ENCODE assay signal across 26 cellular contexts in genomic region chr18:52313213-52313612, GRCh38. TPM values are rescaled to one million over a fixed set of nuclear protein-coding genes. Genes with fewer than 3 reads are reported as not detected.
DNase-seq lines count a peak whose midpoint lies in the region; FAIRE-seq and TF ChIP-seq lines count a peak whose summit lies in the region.
"Had no signal": no experiment of that assay in that cellular context is flagged by ENCODE, and none has a peak within 500 bp of the region (broad histone marks: within the 10 kb centered on the region; RNA-seq: fewer than 3 reads in every experiment).

No MANE protein-coding gene starts in this region.

- H3K4me3 Mint-ChIP-seq in astrocyte (ENCODE audit: unreplicated experiment): no peak overlapping the region
- H3K4me3 Mint-ChIP-seq: activated CD4-positive, alpha-beta memory T cell treated with anti-CD3 and anti-CD28 coated beads for 36 hours; activated naive CD4-positive, alpha-beta T cell treated with anti-CD3 and anti-CD28 coated beads, Interleukin-2, amount 50 U/mL, for 24 hours; activated T-helper 17 cell treated with anti-CD3 and anti-CD28 coated beads, Interleukin-2, amount 50 U/mL, for 72 hours; HFFc6; neural crest cell; stimulated activated effector memory CD8-positive, alpha-beta T cell treated with anti-CD3 and anti-CD28 coated beads, Interleukin-12 subunit alpha, Interleukin-12 subunit beta, amount 100 ng/mL, for 72 hours had no signal

- H3K9me3 Mint-ChIP-seq in astrocyte (ENCODE audit: unreplicated experiment): peaks cover 4% of the 10 kb centered on the region
- H3K9me3 Mint-ChIP-seq: activated naive CD4-positive, alpha-beta T cell treated with anti-CD3 and anti-CD28 coated beads, Interleukin-2, amount 50 U/mL, for 24 hours; neural crest cell had no signal

- no peak overlapping the region for H3K9ac ChIP-seq in astrocyte (ENCODE audit: low read length)
- H3K9ac ChIP-seq: parathyroid adenoma had no signal

- TF ChIP-seq CTCF in astrocyte (IDR thresholded peaks at IDR 0.05; ENCODE audit: insufficient read depth, low read depth, low read length): no peak
- TF ChIP-seq CTCF in hepatocyte (IDR thresholded peaks at IDR 0.05; ENCODE audit: poor library complexity): no peak

- no peaks in the 10 kb centered on the region for H3K36me3 ChIP-seq in astrocyte (ENCODE audit: insufficient read depth, low read length)
- H3K36me3 ChIP-seq in hepatocyte (replicated peaks; ENCODE audit: insufficient read depth, low read depth): no peaks in the 10 kb centered on the region
- H3K36me3 ChIP-seq: right lobe of liver had no signal

- H3K4me1 Mint-ChIP-seq in astrocyte (ENCODE audit: low read depth, unreplicated experiment): peaks cover 32% of the 10 kb centered on the region
- H3K4me1 Mint-ChIP-seq: activated naive CD4-positive, alpha-beta T cell treated with anti-CD3 and anti-CD28 coated beads, Interleukin-2, amount 50 U/mL, for 24 hours; activated T-helper 17 cell treated with anti-CD3 and anti-CD28 coated beads, Interleukin-2, amount 50 U/mL, for 72 hours; stimulated activated effector memory CD8-positive, alpha-beta T cell treated with anti-CD3 and anti-CD28 coated beads, Interleukin-12 subunit alpha, Interleukin-12 subunit beta, amount 100 ng/mL, for 72 hours had no signal

- H3K9me3 ChIP-seq in astrocyte (ENCODE audit: insufficient read depth, low read depth, low read length) (peaks cover 2% of the 10 kb centered on the region), hepatocyte (ENCODE audit: low read depth) (no peaks in the 10 kb centered on the region)
- H3K9me3 ChIP-seq: right lobe of liver had no signal

- H3K4me1 ChIP-seq in astrocyte (ENCODE audit: insufficient read depth, low read length) (peaks cover 12% of the 10 kb centered on the region), hepatocyte (ENCODE audit: insufficient read depth) (no peaks in the 10 kb centered on the region)
- H3K4me1 ChIP-seq: parathyroid adenoma, right lobe of liver had no signal

- H3K4me2 ChIP-seq in astrocyte (ENCODE audit: low read length) (no peak overlapping the region), hepatocyte (no peak overlapping the region)

- 38% methylated on average over 2 of the region's 2 CpGs for WGBS in hepatocyte (ENCODE audit: low lambda C conversion rate, missing lambda C conversion rate)

- H4K20me1 ChIP-seq in astrocyte (ENCODE audit: insufficient read depth, low read length): no peaks in the 10 kb centered on the region
- H4K20me1 ChIP-seq in hepatocyte (ENCODE audit: insufficient read depth, poor library complexity, severe bottlenecking): no peaks in the 10 kb centered on the region

- DNase-seq in HT1080 (ENCODE audit: low read depth) (peak; percentile 55), astrocyte (ENCODE audit: low read depth) (peak; percentile 57), hepatocyte (ENCODE audit: low spot score) (peak; percentile 44), hypothalamus (lab: John Stamatoyannopoulos, UW) (no peak), occipital lobe (lab: John Stamatoyannopoulos, UW) (no peak)
- no peak for DNase-seq in central memory CD4-positive, alpha-beta T cell
- DNase-seq in activated T-cell treated with anti-CD3 and anti-CD28 coated beads, Interleukin-2, amount 50 U/mL, for 1 hour: no peak
- DNase-seq: activated CD4-positive, alpha-beta memory T cell treated with anti-CD3 and anti-CD28 coated beads for 36 hours; activated CD8-positive, alpha-beta memory T cell treated with anti-CD3 and anti-CD28 coated beads, Interleukin-2, amount 50 U/mL, for 48 hours; dermis blood vessel endothelial cell; HFFc6; left cardiac atrium; NCI-H1048; NCI-H526 treated with DMSO at 0.1 percent for 48 hours; right lobe of liver; stimulated activated CD4-positive, alpha-beta T cell treated with anti-CD3 and anti-CD28 coated beads, Interleukin-4, amount 100 ng/mL, for 24 hours; trophoblast cell had no signal

- no peaks in the 10 kb centered on the region for H3K36me3 Mint-ChIP-seq in astrocyte (ENCODE audit: low read depth, unreplicated experiment)
- H3K36me3 Mint-ChIP-seq: activated CD4-positive, alpha-beta memory T cell treated with anti-CD3 and anti-CD28 coated beads for 36 hours; activated naive CD4-positive, alpha-beta T cell treated with anti-CD3 and anti-CD28 coated beads, Interleukin-2, amount 50 U/mL, for 24 hours; stimulated activated effector memory CD8-positive, alpha-beta T cell treated with anti-CD3 and anti-CD28 coated beads, Interleukin-12 subunit alpha, Interleukin-12 subunit beta, amount 100 ng/mL, for 72 hours had no signal

- no peak overlapping the region for H3K27ac Mint-ChIP-seq in astrocyte (ENCODE audit: unreplicated experiment)
- H3K27ac Mint-ChIP-seq: activated CD4-positive, alpha-beta memory T cell treated with anti-CD3 and anti-CD28 coated beads for 36 hours; activated naive CD4-positive, alpha-beta T cell treated with anti-CD3 and anti-CD28 coated beads, Interleukin-2, amount 50 U/mL, for 24 hours; activated T-helper 17 cell treated with anti-CD3 and anti-CD28 coated beads, Interleukin-2, amount 50 U/mL, for 72 hours; HFFc6; stimulated activated effector memory CD8-positive, alpha-beta T cell treated with anti-CD3 and anti-CD28 coated beads, Interleukin-12 subunit alpha, Interleukin-12 subunit beta, amount 100 ng/mL, for 72 hours had no signal

- no peaks in the 10 kb centered on the region for H3K9me2 ChIP-seq in hepatocyte (replicated peaks; ENCODE audit: insufficient read depth)

- H3K27ac ChIP-seq in astrocyte (ENCODE audit: low read depth, low read length) (no peak overlapping the region), hepatocyte (peak overlapping the region; percentile 64)
- H3K27ac ChIP-seq: C4-2B, parathyroid adenoma, right lobe of liver had no signal

- H3K27me3 ChIP-seq in astrocyte (ENCODE audit: insufficient read depth, low read length) (no peaks in the 10 kb centered on the region), hepatocyte (no peaks in the 10 kb centered on the region)
- H3K27me3 ChIP-seq: right lobe of liver had no signal

- H3K27me3 Mint-ChIP-seq in astrocyte (ENCODE audit: low read depth, unreplicated experiment): no peaks in the 10 kb centered on the region
- H3K27me3 Mint-ChIP-seq: activated CD4-positive, alpha-beta memory T cell treated with anti-CD3 and anti-CD28 coated beads for 36 hours; activated naive CD4-positive, alpha-beta T cell treated with anti-CD3 and anti-CD28 coated beads, Interleukin-2, amount 50 U/mL, for 24 hours; activated T-helper 17 cell treated with anti-CD3 and anti-CD28 coated beads, Interleukin-2, amount 50 U/mL, for 72 hours had no signal

- H3K79me2 ChIP-seq in astrocyte (ENCODE audit: insufficient read depth, low read length) (no peaks in the 10 kb centered on the region), hepatocyte (no peaks in the 10 kb centered on the region)
- H3K79me2 ChIP-seq: parathyroid adenoma had no signal

- FAIRE-seq in astrocyte (lab: Jason Lieb, UNC): no peak

- H2AFZ ChIP-seq in astrocyte (ENCODE audit: low read depth, low read length): no peak overlapping the region
- H2AFZ ChIP-seq in hepatocyte: no peak overlapping the region
- H2AFZ ChIP-seq: parathyroid adenoma had no signal

- H3K4me3 ChIP-seq in astrocyte (ENCODE audit: insufficient read depth, low read depth, low read length) (no peak overlapping the region), hepatocyte (no peak overlapping the region)
- H3K4me3 ChIP-seq: right lobe of liver had no signal

RNA-seq across cellular contexts. Expression of gene DCC, which starts 26.8 kb away (rescaled TPM):
- 14.1 and 15.7 TPM in 2 replicates for total RNA-seq in HT1080 (2014; rRNA removed; shearing (Covaris generic))
- 0.48 and 0.77 TPM in 2 replicates for polyA plus RNA-seq in HT1080 (2015; cell fraction: cytosol; rRNA removed)
- polyA plus RNA-seq in HT1080 (2015; cell fraction: nucleus; rRNA removed): 2.9 and 6.4 TPM in 2 replicates
- total RNA-seq in astrocyte (2.0 and 2.6 TPM in 2 replicates), hepatocyte (1.8 and 3.5 TPM in 2 replicates), occipital lobe (13.6 TPM)
- polyA plus RNA-seq in hepatocyte: 0.52 and 1.0 TPM in 2 replicates
- total RNA-seq: activated CD4-positive, alpha-beta memory T cell treated with anti-CD3 and anti-CD28 coated beads for 36 hours; activated T-helper 17 cell treated with anti-CD3 and anti-CD28 coated beads, Interleukin-2, amount 50 U/mL, for 72 hours; Daoy; dermis blood vessel endothelial cell; HFFc6; subcutaneous adipose tissue; T-helper 1 cell treated with Interleukin-12 subunit alpha and Interleukin-12 subunit beta and Interleukin-4 antibody, amounts not matched to agents 30 ng/mL and 1 ng/mL, for 36 hours had no signal

Comparison
In these comparisons a context has a peak if more than half of its experiments do, and no peak if none do; other contexts are left out.
1. DNase-seq: peak in HT1080 (single experiment), astrocyte (single experiment) and hepatocyte (single experiment); none in central memory CD4-positive, alpha-beta T cell (single experiment), hypothalamus (0 of 51), activated T-cell treated with anti-CD3 and anti-CD28 coated beads, Interleukin-2, amount 50 U/mL, for 1 hour (single experiment) and occipital lobe (single experiment).